Comparison of ENCODE assay signal across 8 cellular contexts in genomic region chr10:100267237-100268104, GRCh38. TPM values are rescaled to one million over a fixed set of nuclear protein-coding genes. Genes with fewer than 3 reads are reported as not detected.
A peak's percentile ranks its signal among the peaks of the same experiment; 100 is the strongest.
DNase-seq lines count a peak whose midpoint lies in the region; ATAC-seq and TF ChIP-seq lines count a peak whose summit lies in the region.

CWF19L1 (minus strand) TSS chr10:100267638; CDS start chr10:100267593, 45 bp downstream.

- H3K9me3 ChIP-seq in Panc1 (ENCODE audit: control insufficient read depth, insufficient read depth, low read depth, low read length) (no peaks in the 10 kb centered on the region), esophagus muscularis mucosa (no peaks in the 10 kb centered on the region), muscle layer of duodenum (ENCODE audit: control insufficient read depth in 1 of 2, low read length in 2 of 2) (no peaks in the 10 kb centered on the region)

- H3K4me1 ChIP-seq in Panc1 (ENCODE audit: control insufficient read depth, insufficient read depth, low read length) (no peaks in the 10 kb centered on the region; the same call in 1 of the 2 replicates), esophagus muscularis mucosa (peaks cover 17 to 35% (median 31%) of the 10 kb centered on the region in 4 donors), muscle layer of duodenum (ENCODE audit: control insufficient read depth in 1 of 2, insufficient read depth in 2 of 2, low read length in 2 of 2) (peaks cover 0 to 19% of the 10 kb centered on the region in 2 donors)

- CTCF ChIA-PET in Panc1 (lab: Charles Lee), result no interaction called here

- H3K36me3 ChIP-seq in Panc1 (ENCODE audit: control insufficient read depth, insufficient read depth, low read length) (peaks cover 4% of the 10 kb centered on the region; the same call in 1 of the 2 replicates), esophagus muscularis mucosa (peaks cover 0 to 5% (median 0%) of the 10 kb centered on the region in 4 donors), muscle layer of duodenum (ENCODE audit: control insufficient read depth in 1 of 2, insufficient read depth in 2 of 2, low read length in 2 of 2) (peaks cover 0 to 3% of the 10 kb centered on the region in 2 donors)

- TF ChIP-seq EP300 in Ishikawa (IDR thresholded peaks at IDR 0.05; ENCODE audit: borderline replicate concordance) (no peak), esophagus muscularis mucosa (IDR thresholded peaks at IDR 0.05) (no peak)

- DNase-seq in CMK (ENCODE audit: low read depth) (peak; percentile 61), Panc1 (ENCODE audit: low read depth, low spot score) (peak; percentile 66), esophagus muscularis mucosa (ENCODE audit: extremely low spot score) (peak; percentile 97)
- peak; percentile 78 to 82 for DNase-seq in activated T-cell treated with anti-CD3 and anti-CD28 coated beads, Interleukin-2, amount 50 U/mL, for 48 hours
- peak; percentile 60 for DNase-seq in stimulated activated CD8-positive, alpha-beta memory T cell treated with anti-CD3 and anti-CD28 coated beads, Interleukin-7, amount 100 ng/mL, for 24 hours (ENCODE audit: low read depth)

- in situ Hi-C loops in Panc1 (cut with HindIII; ENCODE audit: low pct_unique_long_range_greater_than_20kb, low sequenced_read_pairs), result no loop called here

- WGBS in esophagus muscularis mucosa, result 3% methylated on average over 42 of the region's 49 CpGs

- TF ChIP-seq RAD21 in Ishikawa (IDR thresholded peaks at IDR 0.05; ENCODE audit: low read depth), result no peak

- TF ChIP-seq CTCF in Panc1 (IDR thresholded peaks at IDR 0.05) (no peak), esophagus muscularis mucosa (IDR thresholded peaks at IDR 0.05) (peak in 1 of 3 experiments; percentile 28)

- H3K27me3 ChIP-seq in Panc1 (ENCODE audit: control insufficient read depth, insufficient read depth, low read length), result no peaks in the 10 kb centered on the region
- no peaks in the 10 kb centered on the region for H3K27me3 ChIP-seq in esophagus muscularis mucosa
- H3K27me3 ChIP-seq in muscle layer of duodenum (ENCODE audit: low read depth, low read length), result no peaks in the 10 kb centered on the region

- peak; percentile 84 for ATAC-seq in GM21381 (IDR thresholded peaks at IDR 0.05; ENCODE audit: unreplicated experiment)
- peak; percentile 97 for ATAC-seq in Panc1

- no peak for TF ChIP-seq POLR2A in esophagus muscularis mucosa (IDR thresholded peaks at IDR 0.05; ENCODE audit: low read depth)

- POLR2A ChIA-PET in Panc1 (lab: Charles Lee), result no interaction called here

- intact Hi-C loops in Panc1 (cut with micrococcal nuclease; ENCODE audit: unreplicated experiment) (no loop called here), esophagus muscularis mucosa (cut with DNase I) (no loop called here)

- TSS peak; percentile 84 for BruUV-seq in Panc1 (replicated peaks; lab: Mats Ljungman, UMichigan)

- H3K27ac ChIP-seq in Panc1 (ENCODE audit: low read length) (peak within 1 kb of the TSS; percentile 87), esophagus muscularis mucosa (replicated peaks in 1 of 4) (peak within 1 kb of the TSS; percentile 78 to 89 (median 86)), muscle layer of duodenum (ENCODE audit: low read length) (peak within 1 kb of the TSS; percentile 93)

- H3K4me3 ChIP-seq in Panc1 (ENCODE audit: low read depth in 2 of 2, low read length in 2 of 2) (peak within 1 kb of the TSS; percentile 92 to 95), esophagus muscularis mucosa (peak within 1 kb of the TSS; percentile 81 to 97 (median 93)), muscle layer of duodenum (ENCODE audit: low read depth in 1 of 2, low read length in 2 of 2) (peak within 1 kb of the TSS; percentile 97 to 100)

TF ChIP-seq in Ishikawa, 13 proteins besides CTCF, POLR2A, EP300 and RAD21:
- no peak for TF ChIP-seq REST (IDR thresholded peaks at IDR 0.05; ENCODE audit: low read depth)
- TF ChIP-seq NFIC (IDR thresholded peaks at IDR 0.05), result no peak
- TF ChIP-seq CREB1 (IDR thresholded peaks at IDR 0.05; ENCODE audit: low read depth), result peak; percentile 95
- no peak; the same call in 1 of the 2 replicates for TF ChIP-seq YY1 (IDR thresholded peaks at IDR 0.05; ENCODE audit: low read depth)
- TF ChIP-seq TAF1 (IDR thresholded peaks at IDR 0.05; ENCODE audit: low read depth), result peak; percentile 87
- TF ChIP-seq MAX (IDR thresholded peaks at IDR 0.05), result peak; percentile 85
- TF ChIP-seq TEAD4 (IDR thresholded peaks at IDR 0.05), result peak; percentile 78
- peak; percentile 49; the same call in 1 of the 2 replicates for TF ChIP-seq TCF12 (IDR thresholded peaks at IDR 0.05; ENCODE audit: low read depth)
- TF ChIP-seq ZBTB7A (IDR thresholded peaks at IDR 0.05; ENCODE audit: low read depth), result no peak
- no peak for TF ChIP-seq EGR1 (IDR thresholded peaks at IDR 0.05)
- no peak for TF ChIP-seq FOXM1 (IDR thresholded peaks at IDR 0.05; ENCODE audit: borderline replicate concordance, low read depth)
- no peak for TF ChIP-seq USF1 (IDR thresholded peaks at IDR 0.05)
- TF ChIP-seq CEBPB (IDR thresholded peaks at IDR 0.05), result no peak

RNA-seq across cellular contexts. Expression of gene CWF19L1, which starts in this region (rescaled TPM):
- total RNA-seq in Panc1 (2021; ENCODE audit: unreplicated experiment) (33.4 TPM), esophagus muscularis mucosa (10 to 100 TPM; 11.6 to 16.4 (median 12.4) TPM)
- polyA plus RNA-seq in Panc1 (2012; ENCODE audit: insufficient read length), result 13.6 TPM

Comparison
In these comparisons a context has a peak if more than half of its experiments do, and no peak if none do; other contexts are left out.
1. Peak in every context shown above with its lines: DNase-seq, ATAC-seq, H3K4me3 ChIP-seq and H3K27ac ChIP-seq.